Comparison of ENCODE assay signal across 21 cellular contexts in genomic region chr10:127386606-127387327, GRCh38.
A peak's percentile ranks its signal among the peaks of the same experiment; 100 is the strongest.
DNase-seq lines count a peak whose midpoint lies in the region; ATAC-seq and TF ChIP-seq lines count a peak whose summit lies in the region.
"Had no signal": no experiment of that assay in that cellular context is flagged by ENCODE, and none has a peak within 500 bp of the region (broad histone marks: within the 10 kb centered on the region; RNA-seq: fewer than 3 reads in every experiment).

No MANE protein-coding gene starts in this region.

- H2BK120ac ChIP-seq in H9 (ENCODE audit: low read depth, low read length, poor library complexity, severe bottlenecking) = no peak overlapping the region

- H3K27me3 Mint-ChIP-seq in H9 (ENCODE audit: low read depth) (no peaks in the 10 kb centered on the region), CD14-positive monocyte (ENCODE audit: low read depth in 3 of 3) (peaks cover 0 to 3% (median 1%) of the 10 kb centered on the region in 3 donors)
- H3K27me3 Mint-ChIP-seq: CD4-positive, CD25-positive, alpha-beta regulatory T cell had no signal

- no peak overlapping the region for H3K4me2 ChIP-seq in H9 (ENCODE audit: insufficient read depth, insufficient read length, low read length)
- H3K4me2 ChIP-seq: A549 had no signal

- H3K4me1 Mint-ChIP-seq in H9 (peaks cover 13 to 14% of the 10 kb centered on the region in 2 experiments), CD14-positive monocyte (no peaks in the 10 kb centered on the region)
- H3K4me1 Mint-ChIP-seq: CD4-positive, CD25-positive, alpha-beta regulatory T cell had no signal

- H2BK15ac ChIP-seq in H9 (ENCODE audit: low read depth, low read length) = no peak overlapping the region

- no peak overlapping the region for H3K18ac ChIP-seq in H9 (ENCODE audit: insufficient read length, low read depth, low read length)

- H3K9ac ChIP-seq in H9 (ENCODE audit: extremely low read depth, insufficient read length, low read length) = no peak overlapping the region

- no CpG with 5 or more reads among the region's 17 CpGs for WGBS in H9 (ENCODE audit: extremely low coverage, insufficient read length, low lambda C conversion rate)
- 22 to 43% methylated on average over 17 of the region's 17 CpGs for WGBS in aorta, 2 donors

- H3K79me2 ChIP-seq in H9 (ENCODE audit: insufficient read depth, low read length) = no peaks in the 10 kb centered on the region

- H3K4me3 ChIP-seq in aorta (ENCODE audit: low read length in 2 of 2) = no peak overlapping the region
- no peak overlapping the region for H3K4me3 ChIP-seq in SJCRH30
- H3K4me3 ChIP-seq: A549, Peyer's patch had no signal

- H4K5ac ChIP-seq in H9 (ENCODE audit: insufficient read length, low read depth, low read length) = no peak overlapping the region

- no peak overlapping the region for H2AK5ac ChIP-seq in H9 (ENCODE audit: insufficient read length, low read length)

- no peaks in the 10 kb centered on the region for H4K20me1 ChIP-seq in H9 (ENCODE audit: control insufficient read depth, insufficient read depth, insufficient read length)

- H3K9me3 ChIP-seq in H9 (ENCODE audit: control insufficient read depth, low read depth, low read length) (no peaks in the 10 kb centered on the region), aorta (ENCODE audit: control insufficient read depth, low read length) (no peaks in the 10 kb centered on the region), SJCRH30 (replicated peaks) (no peaks in the 10 kb centered on the region)
- H3K9me3 ChIP-seq: A549, BE2C, Peyer's patch had no signal

- peaks cover 6% of the 10 kb centered on the region for H3K23me2 ChIP-seq in H9 (ENCODE audit: insufficient read length, low read depth, low read length, poor library complexity, severe bottlenecking)

- H3K27me3 ChIP-seq in H9 (ENCODE audit: insufficient read depth, low read length) (no peaks in the 10 kb centered on the region), aorta (ENCODE audit: control insufficient read depth in 1 of 2, insufficient read depth in 2 of 2, low read length in 1 of 2) (no peaks in the 10 kb centered on the region), SJCRH30 (no peaks in the 10 kb centered on the region)
- H3K27me3 ChIP-seq: BE2C, Peyer's patch had no signal

- H3K27ac ChIP-seq in H9 (ENCODE audit: insufficient read length, low read depth, low read length) (no peak overlapping the region), aorta (ENCODE audit: low read depth in 1 of 2, low read length in 2 of 2) (peak overlapping the region in 1 of 2 donors; percentile 85), SJCRH30 (no peak overlapping the region)
- H3K27ac ChIP-seq: A549, HL-60, Peyer's patch had no signal

- no peaks in the 10 kb centered on the region for H3K36me3 ChIP-seq in aorta (ENCODE audit: control insufficient read depth in 1 of 2, insufficient read depth in 2 of 2, low read length in 1 of 2)
- H3K36me3 ChIP-seq in SJCRH30 = peaks cover 8% of the 10 kb centered on the region; the same call in 1 of the 2 replicates
- H3K36me3 ChIP-seq: BE2C had no signal

- no peak overlapping the region for H2BK5ac ChIP-seq in H9 (ENCODE audit: insufficient read length, low read length)

- H3K36me3 Mint-ChIP-seq in H9 (ENCODE audit: insufficient read depth in 1 of 3, low read depth in 3 of 3) = peaks cover 7 to 30% (median 20%) of the 10 kb centered on the region in 3 experiments; a peak in 6 of 7 replicates
- H3K36me3 Mint-ChIP-seq in CD14-positive monocyte = no peaks in the 10 kb centered on the region
- H3K36me3 Mint-ChIP-seq: CD4-positive, CD25-positive, alpha-beta regulatory T cell had no signal

- H3K9me3 Mint-ChIP-seq in H9 (no peaks in the 10 kb centered on the region), CD14-positive monocyte (peaks cover 0 to 3% (median 2%) of the 10 kb centered on the region in 7 donors)
- H3K9me3 Mint-ChIP-seq: HFFc6 had no signal

- peak; percentile 80 for DNase-seq in H9
- DNase-seq in ecto neural progenitor cell (ENCODE audit: low spot score) = peak; percentile 65
- peak; percentile 21 for DNase-seq in iPS-NIHi7 (ENCODE audit: extremely low spot score)
- DNase-seq in aorta = no peak
- no peak for DNase-seq in SJCRH30
- no peak for DNase-seq in CD14-positive monocyte (ENCODE audit: low spot score)
- DNase-seq in activated CD8-positive, alpha-beta memory T cell treated with anti-CD3 and anti-CD28 coated beads, Interleukin-2, amount 50 U/mL, for 4 hours = no peak
- DNase-seq: BE2C; CD4-positive, CD25-positive, alpha-beta regulatory T cell; EL; HFFc6; KG1; NCI-H1092; NCI-H1436; NCI-H187 treated with DMSO at 0.1 percent for 48 hours; NCI-H2227 treated with DMSO at 0.1 percent for 48 hours; NCI-H510A treated with DMSO at 0.1 percent for 48 hours; NCI-H774; Peyer's patch had no signal

- no peaks in the 10 kb centered on the region for H3K79me1 ChIP-seq in H9 (ENCODE audit: insufficient read depth, low read depth, low read length, poor library complexity, severe bottlenecking)

- H4K91ac ChIP-seq in H9 (ENCODE audit: insufficient read length, low read depth, low read length) = no peak overlapping the region

- TF ChIP-seq CTCF in H9 (conservative IDR thresholded peaks at IDR 0.05) (no peak), CD14-positive monocyte (IDR thresholded peaks at IDR 0.05) (no peak)

- H3K27ac Mint-ChIP-seq in H9 = no peak overlapping the region; a peak in 1 of 7 replicates
- H3K27ac Mint-ChIP-seq in CD14-positive monocyte = peak overlapping the region in 1 of 7 donors; percentile 34
- H3K27ac Mint-ChIP-seq: CD4-positive, CD25-positive, alpha-beta regulatory T cell had no signal

- no peak overlapping the region for H4K8ac ChIP-seq in H9 (replicated peaks; ENCODE audit: insufficient read length, low read depth, low read length)

- no peak overlapping the region for H3K23ac ChIP-seq in H9 (ENCODE audit: insufficient read length, low read depth, low read length)

- H2AFZ ChIP-seq in H9 (ENCODE audit: low read length) = no peak overlapping the region

- no peak overlapping the region for H2BK12ac ChIP-seq in H9 (ENCODE audit: insufficient read length, low read depth, low read length)

- H3K56ac ChIP-seq in H9 (ENCODE audit: insufficient read length, low read depth, low read length) = no peak overlapping the region

- H3K4me3 Mint-ChIP-seq in H9 (no peak overlapping the region; a peak in 1 of 5 replicates), CD14-positive monocyte (no peak overlapping the region)
- H3K4me3 Mint-ChIP-seq: CD4-positive, CD25-positive, alpha-beta regulatory T cell; HFFc6 had no signal

- H3K14ac ChIP-seq in H9 (ENCODE audit: insufficient read depth, low read length) = no peak overlapping the region

- intact Hi-C loops in aorta (cut with DNase I) = no loop called here
- intact Hi-C loops in CD14-positive monocyte (cut with micrococcal nuclease) = no loop called here

- no peak overlapping the region for H3K4ac ChIP-seq in H9 (ENCODE audit: low read depth, low read length)

- H3K4me1 ChIP-seq in H9 (ENCODE audit: insufficient read depth, low read length) (peaks cover 7% of the 10 kb centered on the region; the same call in 1 of the 2 replicates), aorta (ENCODE audit: control insufficient read depth in 1 of 2, insufficient read depth in 2 of 2, low read length in 2 of 2) (peaks cover 0 to 3% of the 10 kb centered on the region in 2 donors), SJCRH30 (no peaks in the 10 kb centered on the region)
- H3K4me1 ChIP-seq: A549, BE2C, Peyer's patch had no signal

- no peak overlapping the region for H3T11ph ChIP-seq in H9 (ENCODE audit: low read length)

- peak; percentile 70 for ATAC-seq in aorta (ENCODE audit: low FRiP score)
- ATAC-seq: A549 had no signal

- H2BK20ac ChIP-seq in H9 (ENCODE audit: low read depth, low read length, poor library complexity, severe bottlenecking) = no peak overlapping the region

Comparison
In these comparisons a context has a peak if more than half of its experiments do, and no peak if none do; other contexts are left out.
1. DNase-seq: peak in H9 (single experiment), ecto neural progenitor cell (single experiment) and iPS-NIHi7 (single experiment); none in aorta (0 of 2), SJCRH30 (0 of 2), CD14-positive monocyte (single experiment) and activated CD8-positive, alpha-beta memory T cell treated with anti-CD3 and anti-CD28 coated beads, Interleukin-2, amount 50 U/mL, for 4 hours (single experiment).